Comparison of ENCODE assay signal across 17 cellular contexts in genomic region chrX:71606536-71607216, GRCh38. TPM values are rescaled to one million over a fixed set of nuclear protein-coding genes. Genes with fewer than 3 reads are reported as not detected.
DNase-seq lines count a peak whose midpoint lies in the region; ATAC-seq and TF ChIP-seq lines count a peak whose summit lies in the region.
"Had no signal": no experiment of that assay in that cellular context is flagged by ENCODE, and none has a peak within 500 bp of the region (broad histone marks: within the 10 kb centered on the region; RNA-seq: fewer than 3 reads in every experiment).

No MANE protein-coding gene starts in this region.

- POLR2A ChIA-PET in A673 (lab: Charles Lee; ENCODE audit: low non-redundant PET), result no interaction called here
- POLR2A ChIA-PET in activated CD4-positive, alpha-beta memory T cell treated with anti-CD3 and anti-CD28 coated beads for 36 hours (lab: Charles Lee), result interaction anchor here (1.1 kb wide), 1 partner anchor 11 kb away, joined by 6 read pairs; the partner anchor contains the start of gene CXCR3

- CTCF ChIA-PET in A673 (lab: Charles Lee), result no interaction called here
- CTCF ChIA-PET in activated CD4-positive, alpha-beta memory T cell treated with anti-CD3 and anti-CD28 coated beads for 36 hours (lab: Charles Lee), result interaction anchor here (1.4 to 2.2 kb wide), 2 partner anchors 10 to 46 kb away, joined by 6 to 8 read pairs; no protein-coding TSS in a partner anchor

- H3K4me3 Mint-ChIP-seq in CD4-positive, CD25-positive, alpha-beta regulatory T cell, result peak overlapping the region in 2 of 4 donors; percentile 22 to 32
- no peak overlapping the region for H3K4me3 Mint-ChIP-seq in activated CD4-positive, alpha-beta memory T cell treated with anti-CD3 and anti-CD28 coated beads for 36 hours
- no peak overlapping the region for H3K4me3 Mint-ChIP-seq in type B pancreatic cell
- H3K4me3 Mint-ChIP-seq: dendritic cell treated with granulocyte-macrophage colony-stimulating factor and Interleukin-4, amounts not matched to agents 40 ng/mL and 50 ng/mL, for 4 days; H9 had no signal

- TF ChIP-seq CTCF in A673 (conservative IDR thresholded peaks at IDR 0.05; ENCODE audit: low read depth, low read length), result no peak
- TF ChIP-seq CTCF in type B pancreatic cell (conservative IDR thresholded peaks at IDR 0.05), result no peak

- no peaks in the 10 kb centered on the region for H3K27me3 ChIP-seq in A673 (replicated peaks; ENCODE audit: insufficient read depth, low read depth, low read length, poor library complexity)
- H3K27me3 ChIP-seq in CD4-positive, CD25-positive, alpha-beta regulatory T cell (ENCODE audit: control insufficient read depth, insufficient read depth, low read length), result no peaks in the 10 kb centered on the region
- H3K27me3 ChIP-seq in effector memory CD4-positive, alpha-beta T cell (replicated peaks; ENCODE audit: control insufficient read depth, insufficient read depth, low read length, poor library complexity, severe bottlenecking), result no peaks in the 10 kb centered on the region
- H3K27me3 ChIP-seq: ascending aorta had no signal

- peaks cover 45% of the 10 kb centered on the region for H3K36me3 Mint-ChIP-seq in CD4-positive, CD25-positive, alpha-beta regulatory T cell
- peaks cover 69% of the 10 kb centered on the region for H3K36me3 Mint-ChIP-seq in activated CD4-positive, alpha-beta memory T cell treated with anti-CD3 and anti-CD28 coated beads for 36 hours
- H3K36me3 Mint-ChIP-seq in type B pancreatic cell, result peaks cover 22% of the 10 kb centered on the region

- H3K4me1 Mint-ChIP-seq in CD4-positive, CD25-positive, alpha-beta regulatory T cell, result peaks cover 13 to 59% (median 30%) of the 10 kb centered on the region in 4 donors
- peaks cover 51% of the 10 kb centered on the region for H3K4me1 Mint-ChIP-seq in activated CD4-positive, alpha-beta memory T cell treated with anti-CD3 and anti-CD28 coated beads for 36 hours (ENCODE audit: low read depth)
- H3K4me1 Mint-ChIP-seq in type B pancreatic cell (ENCODE audit: unreplicated experiment), result no peaks in the 10 kb centered on the region
- H3K4me1 Mint-ChIP-seq: H9 had no signal

- no peaks in the 10 kb centered on the region for H3K9me3 Mint-ChIP-seq in CD4-positive, CD25-positive, alpha-beta regulatory T cell
- H3K9me3 Mint-ChIP-seq in activated CD4-positive, alpha-beta memory T cell treated with anti-CD3 and anti-CD28 coated beads for 36 hours, result peaks cover 6% of the 10 kb centered on the region
- H3K9me3 Mint-ChIP-seq in type B pancreatic cell, result peaks cover 9% of the 10 kb centered on the region
- H3K9me3 Mint-ChIP-seq: dendritic cell treated with granulocyte-macrophage colony-stimulating factor and Interleukin-4, amounts not matched to agents 40 ng/mL and 50 ng/mL, for 4 days had no signal

- no peak overlapping the region for H3K4me3 ChIP-seq in A673 (ENCODE audit: low read depth, low read length, poor library complexity, severe bottlenecking)
- H3K4me3 ChIP-seq in CD4-positive, CD25-positive, alpha-beta regulatory T cell (ENCODE audit: low read depth, low read length), result peak overlapping the region; percentile 5
- no peak overlapping the region for H3K4me3 ChIP-seq in effector memory CD4-positive, alpha-beta T cell (ENCODE audit: insufficient read depth, low read depth, low read length, poor library complexity, severe bottlenecking)
- H3K4me3 ChIP-seq: ascending aorta had no signal

- no peaks in the 10 kb centered on the region for H3K9me3 ChIP-seq in A673 (ENCODE audit: low read depth, low read length, poor library complexity, severe bottlenecking)
- H3K9me3 ChIP-seq in CD4-positive, CD25-positive, alpha-beta regulatory T cell (ENCODE audit: control insufficient read depth in 2 of 2, low read length in 2 of 2), result no peaks in the 10 kb centered on the region
- no peaks in the 10 kb centered on the region for H3K9me3 ChIP-seq in effector memory CD4-positive, alpha-beta T cell (ENCODE audit: control insufficient read depth, low read length)

- H3K27me3 Mint-ChIP-seq in CD4-positive, CD25-positive, alpha-beta regulatory T cell, result no peaks in the 10 kb centered on the region
- H3K27me3 Mint-ChIP-seq in activated CD4-positive, alpha-beta memory T cell treated with anti-CD3 and anti-CD28 coated beads for 36 hours, result no peaks in the 10 kb centered on the region
- H3K27me3 Mint-ChIP-seq in type B pancreatic cell, result no peaks in the 10 kb centered on the region
- H3K27me3 Mint-ChIP-seq: dendritic cell treated with granulocyte-macrophage colony-stimulating factor and Interleukin-4, amounts not matched to agents 40 ng/mL and 50 ng/mL, for 4 days had no signal

- no TSS peak for BruUV-seq in A673 (replicated peaks; lab: Mats Ljungman, UMichigan)

- DNase-seq in A673 (ENCODE audit: low spot score) (peak; percentile 53), NCI-H446 treated with DMSO at 0.1 percent for 48 hours (lab: John Stamatoyannopoulos, UW) (no peak), HuH-7 (ENCODE audit: low spot score) (no peak), type B pancreatic cell (ENCODE audit: extremely low spot score, unreplicated experiment) (no peak)
- DNase-seq in CD4-positive, CD25-positive, alpha-beta regulatory T cell, result peak in 1 of 3 donors; percentile 68
- DNase-seq in activated CD4-positive, alpha-beta memory T cell treated with anti-CD3 and anti-CD28 coated beads for 36 hours, result no peak
- DNase-seq in effector memory CD4-positive, alpha-beta T cell, result no peak
- DNase-seq: H9, hippocampal formation, KG1, NCI-H1417, NCI-H2227 treated with DMSO at 0.1 percent for 48 hours had no signal

- peak overlapping the region; percentile 44 to 93 (median 77) for H3K27ac Mint-ChIP-seq in CD4-positive, CD25-positive, alpha-beta regulatory T cell
- peak overlapping the region; percentile 80 for H3K27ac Mint-ChIP-seq in activated CD4-positive, alpha-beta memory T cell treated with anti-CD3 and anti-CD28 coated beads for 36 hours
- H3K27ac Mint-ChIP-seq in type B pancreatic cell, result no peak overlapping the region
- H3K27ac Mint-ChIP-seq: dendritic cell treated with granulocyte-macrophage colony-stimulating factor and Interleukin-4, amounts not matched to agents 40 ng/mL and 50 ng/mL, for 4 days; H9 had no signal

- H3K27ac ChIP-seq in A673 (ENCODE audit: low read depth, low read length, poor library complexity, severe bottlenecking), result no peak overlapping the region
- H3K27ac ChIP-seq in CD4-positive, CD25-positive, alpha-beta regulatory T cell (ENCODE audit: insufficient read depth, low read length, poor library complexity, severe bottlenecking), result peak overlapping the region; percentile 60
- H3K27ac ChIP-seq in effector memory CD4-positive, alpha-beta T cell (ENCODE audit: insufficient read depth, low read length, poor library complexity, severe bottlenecking), result peak overlapping the region; percentile 20
- H3K27ac ChIP-seq: ascending aorta, parathyroid adenoma had no signal

- intact Hi-C loops in A673 (cut with micrococcal nuclease; ENCODE audit: unreplicated experiment), result no loop called here
- intact Hi-C loops in activated CD4-positive, alpha-beta memory T cell treated with anti-CD3 and anti-CD28 coated beads for 36 hours (cut with micrococcal nuclease), result loop anchor here (5.0 kb wide), 1 partner anchor 34 kb away; no protein-coding TSS in a partner anchor

- H3K36me3 ChIP-seq in A673 (ENCODE audit: insufficient read depth, low read length, poor library complexity, severe bottlenecking), result peaks cover 10% of the 10 kb centered on the region
- peaks cover 37% of the 10 kb centered on the region for H3K36me3 ChIP-seq in CD4-positive, CD25-positive, alpha-beta regulatory T cell (ENCODE audit: control insufficient read depth, insufficient read depth, low read length)
- peaks cover 27% of the 10 kb centered on the region for H3K36me3 ChIP-seq in effector memory CD4-positive, alpha-beta T cell (ENCODE audit: control insufficient read depth, insufficient read depth, low read length)

- no peaks in the 10 kb centered on the region for H3K4me1 ChIP-seq in A673 (ENCODE audit: insufficient read depth, low read length, poor library complexity, severe bottlenecking)
- H3K4me1 ChIP-seq in CD4-positive, CD25-positive, alpha-beta regulatory T cell (ENCODE audit: control insufficient read depth, insufficient read depth, low read length, poor library complexity, severe bottlenecking), result peaks cover 27% of the 10 kb centered on the region
- peaks cover 23% of the 10 kb centered on the region for H3K4me1 ChIP-seq in effector memory CD4-positive, alpha-beta T cell (ENCODE audit: control insufficient read depth, insufficient read depth, low read length, poor library complexity, severe bottlenecking)
- H3K4me1 ChIP-seq: ascending aorta, parathyroid adenoma had no signal

- peak; percentile 79 to 84 for ATAC-seq in CD4-positive, CD25-positive, alpha-beta regulatory T cell (ENCODE audit: low read depth in 2 of 2)
- ATAC-seq in HG02973 (IDR thresholded peaks at IDR 0.05; ENCODE audit: unreplicated experiment), result no peak

RNA-seq across cellular contexts. Expression of gene CXCR3, which starts 11.6 kb away (rescaled TPM):
- total RNA-seq in A673 (2021) (not detected in 2 replicates), type B pancreatic cell (ENCODE audit: low replicate concordance) (not detected in 2 replicates)
- 31.9 TPM for total RNA-seq in CD4-positive, CD25-positive, alpha-beta regulatory T cell
- polyA plus RNA-seq in CD4-positive, CD25-positive, alpha-beta regulatory T cell, result 100 to 1,000 TPM in 1 of 4 donors, 10 to 100 TPM in 3; 69.3 to 111 (median 85.9) TPM
- 10 to 100 TPM; 28.5 to 31.1 TPM for total RNA-seq in activated CD4-positive, alpha-beta memory T cell treated with anti-CD3 and anti-CD28 coated beads for 36 hours
- total RNA-seq: ascending aorta, H9 had no signal
- polyA plus RNA-seq: BJ had no signal

RNA-seq across cellular contexts. Expression of gene GCNA, which starts 28.4 kb away (rescaled TPM):
- 1.8 and 3.0 TPM in 2 replicates for total RNA-seq in A673 (2021)
- 3.7 TPM for total RNA-seq in CD4-positive, CD25-positive, alpha-beta regulatory T cell
- polyA plus RNA-seq in CD4-positive, CD25-positive, alpha-beta regulatory T cell, result under 1 TPM; 0.20 to 0.65 (median 0.49) TPM
- total RNA-seq in activated CD4-positive, alpha-beta memory T cell treated with anti-CD3 and anti-CD28 coated beads for 36 hours, result 1 to 10 TPM; 3.2 to 3.4 TPM
- 0.79 and 2.1 TPM in 2 replicates for total RNA-seq in type B pancreatic cell (ENCODE audit: low replicate concordance)

Comparison
In these comparisons a context has a peak if more than half of its experiments do, and no peak if none do; other contexts are left out.
1. RNA of gene CXCR3, which starts 11.6 kb away (total RNA-seq): 31.9 TPM in CD4-positive, CD25-positive, alpha-beta regulatory T cell (single experiment) and 28.5 to 31.1 TPM in activated CD4-positive, alpha-beta memory T cell treated with anti-CD3 and anti-CD28 coated beads for 36 hours; not detected in A673 and not detected in type B pancreatic cell; every median in the first group is over 10 times any median in the second.